In the genomic region with DNA sequence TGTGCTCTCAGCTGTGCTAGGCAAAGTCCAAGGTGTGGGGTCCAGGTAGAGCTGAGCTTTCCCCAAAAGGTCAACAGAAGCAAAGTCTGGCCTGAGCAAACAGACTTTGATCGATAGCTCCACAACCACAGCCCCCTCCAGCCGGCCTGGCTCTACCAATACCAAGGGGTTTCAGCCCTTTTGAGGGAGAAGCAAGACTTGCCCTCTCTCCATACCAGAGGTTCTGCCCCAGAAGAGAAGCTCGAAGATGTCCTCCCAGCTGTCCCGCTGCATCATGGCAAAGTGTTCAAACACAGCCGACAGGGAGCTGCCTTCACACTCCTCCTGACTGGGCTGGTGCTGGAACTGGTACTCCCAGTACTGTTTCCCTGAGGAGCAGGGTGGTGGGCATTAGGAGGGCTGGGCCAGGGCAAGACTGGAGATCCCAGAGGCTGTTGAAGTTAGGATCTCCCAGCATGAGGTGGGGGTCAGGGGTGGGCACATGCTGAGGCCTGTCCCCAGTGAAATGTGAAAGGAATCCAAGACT, we compare ENCODE assay signal across 1 cellular context.
TF ChIP-seq lines count a peak whose summit lies in the region.

No MANE protein-coding gene starts in this region.

TF ChIP-seq in HepG2, 621 proteins besides CTCF, POLR2A, EP300 and RAD21 (continued from another document and continues in another):
- TF ChIP-seq MAX (IDR thresholded peaks at IDR 0.05), result peak; percentile 65
- TF ChIP-seq SRSF4 (IDR thresholded peaks at IDR 0.05; ENCODE audit: low read depth, low read length, poor library complexity, severe bottlenecking), result no peak
- peak; percentile 39; the same call in 1 of the 2 replicates for TF ChIP-seq ZNF292 (CRISPR knock-in tag; IDR thresholded peaks at IDR 0.05; ENCODE audit: borderline replicate concordance, low read depth)
- TF ChIP-seq, protein P1, sequence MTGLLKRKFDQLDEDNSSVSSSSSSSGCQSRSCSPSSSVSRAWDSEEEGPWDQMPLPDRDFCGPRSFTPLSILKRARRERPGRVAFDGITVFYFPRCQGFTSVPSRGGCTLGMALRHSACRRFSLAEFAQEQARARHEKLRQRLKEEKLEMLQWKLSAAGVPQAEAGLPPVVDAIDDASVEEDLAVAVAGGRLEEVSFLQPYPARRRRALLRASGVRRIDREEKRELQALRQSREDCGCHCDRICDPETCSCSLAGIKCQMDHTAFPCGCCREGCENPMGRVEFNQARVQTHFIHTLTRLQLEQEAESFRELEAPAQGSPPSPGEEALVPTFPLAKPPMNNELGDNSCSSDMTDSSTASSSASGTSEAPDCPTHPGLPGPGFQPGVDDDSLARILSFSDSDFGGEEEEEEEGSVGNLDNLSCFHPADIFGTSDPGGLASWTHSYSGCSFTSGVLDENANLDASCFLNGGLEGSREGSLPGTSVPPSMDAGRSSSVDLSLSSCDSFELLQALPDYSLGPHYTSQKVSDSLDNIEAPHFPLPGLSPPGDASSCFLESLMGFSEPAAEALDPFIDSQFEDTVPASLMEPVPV (CRISPR knock-in tag; IDR thresholded peaks at IDR 0.05), result no peak
- peak; percentile 52; the same call in 1 of the 2 replicates for TF ChIP-seq SIX1 (CRISPR knock-in tag; IDR thresholded peaks at IDR 0.05; ENCODE audit: borderline replicate concordance)
- peak; percentile 86 for TF ChIP-seq SAP130 (CRISPR knock-in tag; IDR thresholded peaks at IDR 0.05; ENCODE audit: low read depth)
- no peak for TF ChIP-seq ZNF550 (CRISPR knock-in tag; IDR thresholded peaks at IDR 0.05; ENCODE audit: borderline replicate concordance)
- TF ChIP-seq ZNF460 (CRISPR knock-in tag; IDR thresholded peaks at IDR 0.05; ENCODE audit: borderline replicate concordance), result peak; percentile 12; the same call in 1 of the 2 replicates
- TF ChIP-seq, protein P2, sequence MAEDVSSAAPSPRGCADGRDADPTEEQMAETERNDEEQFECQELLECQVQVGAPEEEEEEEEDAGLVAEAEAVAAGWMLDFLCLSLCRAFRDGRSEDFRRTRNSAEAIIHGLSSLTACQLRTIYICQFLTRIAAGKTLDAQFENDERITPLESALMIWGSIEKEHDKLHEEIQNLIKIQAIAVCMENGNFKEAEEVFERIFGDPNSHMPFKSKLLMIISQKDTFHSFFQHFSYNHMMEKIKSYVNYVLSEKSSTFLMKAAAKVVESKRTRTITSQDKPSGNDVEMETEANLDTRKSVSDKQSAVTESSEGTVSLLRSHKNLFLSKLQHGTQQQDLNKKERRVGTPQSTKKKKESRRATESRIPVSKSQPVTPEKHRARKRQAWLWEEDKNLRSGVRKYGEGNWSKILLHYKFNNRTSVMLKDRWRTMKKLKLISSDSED (CRISPR knock-in tag; IDR thresholded peaks at IDR 0.05), result no peak
- TF ChIP-seq, protein P3, sequence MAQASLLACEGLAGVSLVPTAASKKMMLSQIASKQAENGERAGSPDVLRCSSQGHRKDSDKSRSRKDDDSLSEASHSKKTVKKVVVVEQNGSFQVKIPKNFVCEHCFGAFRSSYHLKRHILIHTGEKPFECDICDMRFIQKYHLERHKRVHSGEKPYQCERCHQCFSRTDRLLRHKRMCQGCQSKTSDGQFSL (CRISPR knock-in tag; IDR thresholded peaks at IDR 0.05), result peak; percentile 81; the same call in 1 of the 2 replicates
- TF ChIP-seq ATF7-NPFF (CRISPR knock-in tag; IDR thresholded peaks at IDR 0.05; ENCODE audit: low read depth), result no peak
- TF ChIP-seq PAX8 (CRISPR knock-in tag; IDR thresholded peaks at IDR 0.05; ENCODE audit: borderline replicate concordance), result no peak
- no peak for TF ChIP-seq REL (CRISPR knock-in tag; conservative IDR thresholded peaks at IDR 0.05)
- TF ChIP-seq ZSCAN9 (CRISPR knock-in tag; IDR thresholded peaks at IDR 0.05; ENCODE audit: borderline replicate concordance), result no peak
- TF ChIP-seq ZNF484 (CRISPR knock-in tag; IDR thresholded peaks at IDR 0.05; ENCODE audit: borderline replicate concordance, low read depth), result no peak
- TF ChIP-seq ZNF546 (CRISPR knock-in tag; conservative IDR thresholded peaks at IDR 0.05), result no peak
- no peak for TF ChIP-seq ZNF530 (CRISPR knock-in tag; IDR thresholded peaks at IDR 0.05; ENCODE audit: low read depth)
- TF ChIP-seq ZNF136 (CRISPR knock-in tag; IDR thresholded peaks at IDR 0.05; ENCODE audit: low read depth), result no peak
- no peak for TF ChIP-seq ZNF407 (CRISPR knock-in tag; IDR thresholded peaks at IDR 0.05; ENCODE audit: not compliant biosample characterization)
- peak; percentile 91 for TF ChIP-seq NCOA2 (CRISPR knock-in tag; IDR thresholded peaks at IDR 0.05)
- peak; percentile 94 for TF ChIP-seq HOXA3 (CRISPR knock-in tag; IDR thresholded peaks at IDR 0.05)
- no peak for TF ChIP-seq GTF3A (CRISPR knock-in tag; conservative IDR thresholded peaks at IDR 0.05)
- TF ChIP-seq DNMT3B (CRISPR knock-in tag; conservative IDR thresholded peaks at IDR 0.05), result no peak
- TF ChIP-seq ZNF296 (CRISPR knock-in tag; conservative IDR thresholded peaks at IDR 0.05), result no peak
- no peak; the same call in 1 of the 2 replicates for TF ChIP-seq HIC2 (CRISPR knock-in tag; IDR thresholded peaks at IDR 0.05; ENCODE audit: low read depth)
- TF ChIP-seq ZNF790 (CRISPR knock-in tag; IDR thresholded peaks at IDR 0.05; ENCODE audit: borderline replicate concordance), result no peak
- TF ChIP-seq ZNF878 (CRISPR knock-in tag; IDR thresholded peaks at IDR 0.05), result no peak
- TF ChIP-seq, protein P4, sequence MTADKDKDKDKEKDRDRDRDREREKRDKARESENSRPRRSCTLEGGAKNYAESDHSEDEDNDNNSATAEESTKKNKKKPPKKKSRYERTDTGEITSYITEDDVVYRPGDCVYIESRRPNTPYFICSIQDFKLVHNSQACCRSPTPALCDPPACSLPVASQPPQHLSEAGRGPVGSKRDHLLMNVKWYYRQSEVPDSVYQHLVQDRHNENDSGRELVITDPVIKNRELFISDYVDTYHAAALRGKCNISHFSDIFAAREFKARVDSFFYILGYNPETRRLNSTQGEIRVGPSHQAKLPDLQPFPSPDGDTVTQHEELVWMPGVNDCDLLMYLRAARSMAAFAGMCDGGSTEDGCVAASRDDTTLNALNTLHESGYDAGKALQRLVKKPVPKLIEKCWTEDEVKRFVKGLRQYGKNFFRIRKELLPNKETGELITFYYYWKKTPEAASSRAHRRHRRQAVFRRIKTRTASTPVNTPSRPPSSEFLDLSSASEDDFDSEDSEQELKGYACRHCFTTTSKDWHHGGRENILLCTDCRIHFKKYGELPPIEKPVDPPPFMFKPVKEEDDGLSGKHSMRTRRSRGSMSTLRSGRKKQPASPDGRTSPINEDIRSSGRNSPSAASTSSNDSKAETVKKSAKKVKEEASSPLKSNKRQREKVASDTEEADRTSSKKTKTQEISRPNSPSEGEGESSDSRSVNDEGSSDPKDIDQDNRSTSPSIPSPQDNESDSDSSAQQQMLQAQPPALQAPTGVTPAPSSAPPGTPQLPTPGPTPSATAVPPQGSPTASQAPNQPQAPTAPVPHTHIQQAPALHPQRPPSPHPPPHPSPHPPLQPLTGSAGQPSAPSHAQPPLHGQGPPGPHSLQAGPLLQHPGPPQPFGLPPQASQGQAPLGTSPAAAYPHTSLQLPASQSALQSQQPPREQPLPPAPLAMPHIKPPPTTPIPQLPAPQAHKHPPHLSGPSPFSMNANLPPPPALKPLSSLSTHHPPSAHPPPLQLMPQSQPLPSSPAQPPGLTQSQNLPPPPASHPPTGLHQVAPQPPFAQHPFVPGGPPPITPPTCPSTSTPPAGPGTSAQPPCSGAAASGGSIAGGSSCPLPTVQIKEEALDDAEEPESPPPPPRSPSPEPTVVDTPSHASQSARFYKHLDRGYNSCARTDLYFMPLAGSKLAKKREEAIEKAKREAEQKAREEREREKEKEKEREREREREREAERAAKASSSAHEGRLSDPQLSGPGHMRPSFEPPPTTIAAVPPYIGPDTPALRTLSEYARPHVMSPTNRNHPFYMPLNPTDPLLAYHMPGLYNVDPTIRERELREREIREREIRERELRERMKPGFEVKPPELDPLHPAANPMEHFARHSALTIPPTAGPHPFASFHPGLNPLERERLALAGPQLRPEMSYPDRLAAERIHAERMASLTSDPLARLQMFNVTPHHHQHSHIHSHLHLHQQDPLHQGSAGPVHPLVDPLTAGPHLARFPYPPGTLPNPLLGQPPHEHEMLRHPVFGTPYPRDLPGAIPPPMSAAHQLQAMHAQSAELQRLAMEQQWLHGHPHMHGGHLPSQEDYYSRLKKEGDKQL (CRISPR knock-in tag; IDR thresholded peaks at IDR 0.05; ENCODE audit: low read depth), result peak; percentile 76
- TF ChIP-seq, protein P5, sequence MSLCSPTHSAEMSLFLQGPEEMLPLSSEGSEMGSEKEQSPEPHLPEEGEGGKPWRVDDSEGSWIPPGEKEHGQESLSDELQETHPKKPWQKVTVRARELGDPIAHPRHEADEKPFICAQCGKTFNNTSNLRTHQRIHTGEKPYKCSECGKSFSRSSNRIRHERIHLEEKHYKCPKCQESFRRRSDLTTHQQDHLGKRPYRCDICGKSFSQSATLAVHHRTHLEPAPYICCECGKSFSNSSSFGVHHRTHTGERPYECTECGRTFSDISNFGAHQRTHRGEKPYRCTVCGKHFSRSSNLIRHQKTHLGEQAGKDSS (CRISPR knock-in tag; IDR thresholded peaks at IDR 0.05; ENCODE audit: borderline replicate concordance, low read depth), result peak; percentile 90; the same call in 1 of the 2 replicates
- TF ChIP-seq JARID2 (CRISPR knock-in tag; IDR thresholded peaks at IDR 0.05; ENCODE audit: insufficient replicate concordance), result no peak
- peak; percentile 94 for TF ChIP-seq NR2F6 (IDR thresholded peaks at IDR 0.05)
- TF ChIP-seq NR2F6 (CRISPR knock-in tag; IDR thresholded peaks at IDR 0.05), result peak; percentile 97
- no peak for TF ChIP-seq ZFP1 (CRISPR knock-in tag; IDR thresholded peaks at IDR 0.05)
